In the genomic region with DNA sequence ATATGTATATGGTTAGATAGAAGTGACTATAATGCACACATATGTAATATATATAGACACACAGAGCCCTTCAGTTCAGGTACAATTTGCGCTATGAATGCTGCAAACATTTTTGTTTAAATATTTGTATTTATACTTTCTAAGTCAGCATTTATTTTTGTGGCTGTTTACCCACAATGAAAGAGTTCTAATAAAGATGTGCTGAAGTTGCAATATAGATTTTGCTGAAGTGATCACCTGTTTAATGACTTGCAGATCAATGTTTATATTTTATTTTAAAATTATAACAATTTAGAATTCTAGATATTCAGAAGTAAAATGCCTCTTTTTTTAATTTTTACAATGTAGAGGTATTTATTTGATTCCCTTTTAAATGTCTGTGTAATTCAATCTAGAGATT, we compare ENCODE assay signal across 2 cellular contexts.
A peak's percentile ranks its signal among the peaks of the same experiment; 100 is the strongest.
TF ChIP-seq lines count a peak whose summit lies in the region.

No MANE protein-coding gene starts in this region.

TF ChIP-seq in IMR-90, 13 proteins besides CTCF, POLR2A, EP300 and RAD21:
- no peak for TF ChIP-seq NFE2L2 (IDR thresholded peaks at IDR 0.05; ENCODE audit: low read depth, low read length)
- no peak for TF ChIP-seq RCOR1 (IDR thresholded peaks at IDR 0.05; ENCODE audit: insufficient replicate concordance, low read length)
- TF ChIP-seq BHLHE40 (IDR thresholded peaks at IDR 0.05; ENCODE audit: low read depth, low read length): no peak
- peak; percentile 18; the same call in 1 of the 2 replicates for TF ChIP-seq MAFK (IDR thresholded peaks at IDR 0.05; ENCODE audit: low read depth, low read length)
TF ChIP-seq in IMR-90: peak in this region for 1.

TF ChIP-seq in SK-N-SH, 30 proteins besides CTCF, POLR2A, EP300 and RAD21:
- TF ChIP-seq EZH2phosphoT487 (IDR thresholded peaks at IDR 0.05; ENCODE audit: borderline replicate concordance, low read depth) (no peak), FOSL2 (IDR thresholded peaks at IDR 0.05; ENCODE audit: borderline replicate concordance, low read depth) (no peak)
